ENCODE assay signal across 25 cellular contexts in the genomic region with DNA sequence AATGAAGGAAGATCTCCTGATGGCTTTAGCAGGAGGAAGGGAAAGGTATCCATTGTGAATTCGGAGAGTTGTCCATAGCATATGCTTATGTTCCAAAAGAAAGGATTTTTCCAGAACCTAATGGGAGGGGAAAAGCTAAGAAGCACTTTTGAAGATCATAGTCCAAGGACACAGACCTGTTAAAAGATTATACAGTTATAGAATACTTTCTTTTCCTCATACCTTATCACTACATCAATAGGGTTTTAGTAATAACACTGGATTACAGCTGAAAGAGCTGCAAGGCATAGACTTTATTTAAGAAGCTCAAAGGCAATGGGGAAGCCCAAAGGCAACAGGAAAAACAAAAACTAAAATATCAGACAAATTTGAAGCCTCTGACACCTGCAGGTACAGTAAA. TPM values are rescaled to one million over a fixed set of nuclear protein-coding genes. Genes with fewer than 3 reads are reported as not detected.
"Had no signal": no experiment of that assay in that cellular context is flagged by ENCODE, and none has a peak within 500 bp of the region (broad histone marks: within the 10 kb centered on the region; RNA-seq: fewer than 3 reads in every experiment).

No MANE protein-coding gene starts in this region.

- ATAC-seq: effector memory CD8-positive, alpha-beta T cell; esophagus mucosa; foreskin keratinocyte; gastrocnemius medialis; gastroesophageal sphincter; heart left ventricle; heart right ventricle had no signal

- H3K4me3 ChIP-seq: colonic mucosa, coronary artery, dorsolateral prefrontal cortex, esophagus muscularis mucosa, esophagus squamous epithelium, gastrocnemius medialis, gastroesophageal sphincter, heart left ventricle, heart right ventricle had no signal

- H3K9me3 ChIP-seq: colonic mucosa, gastrocnemius medialis had no signal

- H3K36me3 ChIP-seq: colonic mucosa, esophagus muscularis mucosa, esophagus squamous epithelium, gastrocnemius medialis, gastroesophageal sphincter, heart left ventricle, heart right ventricle had no signal

- H3K4me1 ChIP-seq: colonic mucosa, esophagus muscularis mucosa, esophagus squamous epithelium, foreskin keratinocyte, gastrocnemius medialis, gastroesophageal sphincter, heart left ventricle, heart right ventricle had no signal

- DNase-seq: colonic mucosa; cortex of kidney; dermis blood vessel endothelial cell; dorsolateral prefrontal cortex; effector CD4-positive, alpha-beta T cell; effector CD8-positive, alpha-beta T cell; effector memory CD4-positive, alpha-beta T cell; effector memory CD8-positive, alpha-beta T cell; endodermal cell; erythroblast; esophagus squamous epithelium; foreskin fibroblast; foreskin keratinocyte; foreskin melanocyte; gastrocnemius medialis; glutamatergic neuron; head of caudate nucleus; heart left ventricle; heart right ventricle had no signal

RNA-seq across cellular contexts. Expression of gene SLC24A3, which starts 39.8 kb away (rescaled TPM):
- total RNA-seq: dermis blood vessel endothelial cell, endothelial cell of umbilical vein, epithelial cell of proximal tubule had no signal
